In the genomic region with DNA sequence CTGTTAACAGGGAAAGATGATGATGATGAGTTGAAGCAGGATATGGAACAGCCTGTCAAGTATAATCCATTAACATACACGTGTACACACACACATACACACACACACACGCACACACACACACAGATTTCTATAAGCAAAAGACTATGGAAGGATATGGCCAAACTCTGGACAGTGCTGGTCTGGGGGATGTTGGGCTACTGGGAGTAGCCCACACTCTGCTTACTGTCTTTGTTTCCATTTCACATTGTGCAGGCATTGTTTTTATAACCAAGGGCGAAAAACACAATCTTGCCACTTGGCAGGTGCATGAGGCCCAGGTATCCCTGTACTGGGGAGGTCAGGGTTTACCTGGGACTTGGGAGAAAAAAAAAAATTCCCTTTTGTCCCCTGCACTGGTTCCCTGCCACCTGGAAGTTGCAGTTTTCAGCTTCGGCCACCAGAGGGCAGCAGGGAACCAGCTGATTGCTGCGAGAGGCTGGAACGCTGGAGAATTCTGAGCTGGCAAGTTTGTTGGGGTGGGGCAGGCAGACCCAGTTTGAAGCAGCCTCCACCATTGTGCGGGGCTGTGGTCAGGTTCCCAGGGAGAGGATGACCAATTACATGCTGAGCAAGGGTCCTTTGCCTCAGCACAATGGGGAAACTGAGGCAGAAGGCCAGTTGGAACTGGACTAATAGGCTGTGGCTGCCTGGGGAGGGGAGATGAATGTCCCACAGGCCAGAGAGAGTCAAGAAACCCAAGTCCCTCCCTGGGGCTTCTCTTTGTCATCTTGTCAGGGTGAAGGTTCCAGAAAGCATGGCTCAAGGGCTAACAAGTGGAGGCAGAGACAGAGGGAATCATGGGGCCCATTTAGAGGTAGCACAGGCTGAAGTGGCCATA, we compare ENCODE assay signal across 7 cellular contexts. TPM values are rescaled to one million over a fixed set of nuclear protein-coding genes. Genes with fewer than 3 reads are reported as not detected.
A peak's percentile ranks its signal among the peaks of the same experiment; 100 is the strongest.
DNase-seq lines count a peak whose midpoint lies in the region; FAIRE-seq and TF ChIP-seq lines count a peak whose summit lies in the region.

No MANE protein-coding gene starts in this region.

- DNase-seq in GM12891 (ENCODE audit: insufficient read length, low spot score) (peak; percentile 76), HuH-7.5 (ENCODE audit: low spot score) (peak; percentile 63), SK-N-SH (peak; percentile 84), glutamatergic neuron (peak; percentile 89), tibial nerve (ENCODE audit: low spot score in 2 of 2) (peak; percentile 75 to 85)
- DNase-seq in activated naive CD4-positive, alpha-beta T cell treated with anti-CD3 and anti-CD28 coated beads for 36 hours = peak; percentile 85

- CTCF ChIA-PET in SK-N-SH (lab: Yijun Ruan, JAX) = interaction anchor here (0.6 to 5.7 kb wide), 58 partner anchors 9 to 1080 kb away, joined by 3 to 99 read pairs (median 5); partner anchors contain the start of genes PPIF and ZCCHC24
- CTCF ChIA-PET in activated naive CD4-positive, alpha-beta T cell treated with anti-CD3 and anti-CD28 coated beads for 36 hours (lab: Charles Lee) = interaction anchor here (0.6 to 5.0 kb wide), 57 partner anchors 8 to 834 kb away, joined by 3 to 58 read pairs (median 4); no protein-coding TSS in a partner anchor

- H3K27me3 Mint-ChIP-seq in activated naive CD4-positive, alpha-beta T cell treated with anti-CD3 and anti-CD28 coated beads for 36 hours (ENCODE audit: low read depth) = no peaks in the 10 kb centered on the region
- peaks cover 1% of the 10 kb centered on the region for H3K27me3 Mint-ChIP-seq in glutamatergic neuron (ENCODE audit: unreplicated experiment)

- H3K27me3 ChIP-seq in SK-N-SH (ENCODE audit: insufficient read depth) = no peaks in the 10 kb centered on the region
- no peaks in the 10 kb centered on the region for H3K27me3 ChIP-seq in parathyroid adenoma (ENCODE audit: control insufficient read depth, insufficient read depth, low read length)
- H3K27me3 ChIP-seq in tibial nerve = no peaks in the 10 kb centered on the region

- no peak overlapping the region for H3K27ac ChIP-seq in SK-N-SH (ENCODE audit: low read depth in 2 of 2, low read length in 1 of 2)
- no peak overlapping the region for H3K27ac ChIP-seq in parathyroid adenoma
- H3K27ac ChIP-seq in tibial nerve = peak overlapping the region in 2 of 4 donors; percentile 26 to 32

- H3K4me3 Mint-ChIP-seq in activated naive CD4-positive, alpha-beta T cell treated with anti-CD3 and anti-CD28 coated beads for 36 hours = no peak overlapping the region
- H3K4me3 Mint-ChIP-seq in glutamatergic neuron (ENCODE audit: unreplicated experiment) = no peak overlapping the region

- no peak overlapping the region for H3K27ac Mint-ChIP-seq in activated naive CD4-positive, alpha-beta T cell treated with anti-CD3 and anti-CD28 coated beads for 36 hours
- no peak overlapping the region for H3K27ac Mint-ChIP-seq in glutamatergic neuron (ENCODE audit: unreplicated experiment)

- H3K4me2 ChIP-seq in SK-N-SH (no peak overlapping the region), parathyroid adenoma (ENCODE audit: low read length) (no peak overlapping the region)

- H3K4me3 ChIP-seq in SK-N-SH (ENCODE audit: low read depth in 2 of 2, low read length in 1 of 2) (no peak overlapping the region), parathyroid adenoma (ENCODE audit: low read depth, low read length) (no peak overlapping the region), tibial nerve (no peak overlapping the region)

- H3K9me3 Mint-ChIP-seq in activated naive CD4-positive, alpha-beta T cell treated with anti-CD3 and anti-CD28 coated beads for 36 hours = peaks cover 1% of the 10 kb centered on the region
- H3K9me3 Mint-ChIP-seq in glutamatergic neuron (ENCODE audit: unreplicated experiment) = no peaks in the 10 kb centered on the region

- peak; percentile 79 for FAIRE-seq in GM12891 (lab: Jason Lieb, UNC)

- peak; percentile 99 for TF ChIP-seq RAD21 in SK-N-SH (IDR thresholded peaks at IDR 0.05; ENCODE audit: low read length)

- TF ChIP-seq POLR2A in GM12891 (IDR thresholded peaks at IDR 0.05; ENCODE audit: low read depth, low read length) = no peak
- no peak for TF ChIP-seq POLR2A in tibial nerve (IDR thresholded peaks at IDR 0.05)

- no peaks in the 10 kb centered on the region for H3K36me3 Mint-ChIP-seq in activated naive CD4-positive, alpha-beta T cell treated with anti-CD3 and anti-CD28 coated beads for 36 hours (ENCODE audit: low read depth)
- no peaks in the 10 kb centered on the region for H3K36me3 Mint-ChIP-seq in glutamatergic neuron (ENCODE audit: unreplicated experiment)

- no peaks in the 10 kb centered on the region for H3K9me3 ChIP-seq in SK-N-SH
- no peaks in the 10 kb centered on the region for H3K9me3 ChIP-seq in parathyroid adenoma (ENCODE audit: control insufficient read depth, low read length)
- peaks cover 0 to 18% (median 0%) of the 10 kb centered on the region in 4 donors for H3K9me3 ChIP-seq in tibial nerve

- no peaks in the 10 kb centered on the region for H3K36me3 ChIP-seq in SK-N-SH (replicated peaks in 1 of 2; ENCODE audit: control insufficient read depth in 1 of 2, insufficient read depth in 2 of 2, low read length in 1 of 2)
- H3K36me3 ChIP-seq in parathyroid adenoma (ENCODE audit: control insufficient read depth, insufficient read depth, low read length) = no peaks in the 10 kb centered on the region
- no peaks in the 10 kb centered on the region for H3K36me3 ChIP-seq in tibial nerve

- peaks cover 13% of the 10 kb centered on the region for H3F3A ChIP-seq in SK-N-SH (replicated peaks; ENCODE audit: insufficient read depth)

- no peak overlapping the region; the same call in 1 of the 2 replicates for H2AFZ ChIP-seq in SK-N-SH (ENCODE audit: low read depth)
- H2AFZ ChIP-seq in parathyroid adenoma = no peak overlapping the region

- intact Hi-C loops in activated naive CD4-positive, alpha-beta T cell treated with anti-CD3 and anti-CD28 coated beads for 36 hours (cut with micrococcal nuclease) = loop anchor here (1.0 to 5.0 kb wide), 4 partner anchors 14 to 768 kb away; no protein-coding TSS in a partner anchor

- peak; percentile 91 for TF ChIP-seq CTCF in SK-N-SH (IDR thresholded peaks at IDR 0.05)
- peak; percentile 99 for TF ChIP-seq CTCF in glutamatergic neuron (IDR thresholded peaks at IDR 0.05; ENCODE audit: partially characterized antibody, unreplicated experiment)
- peak; percentile 99 for TF ChIP-seq CTCF in parathyroid adenoma (IDR thresholded peaks at IDR 0.05)
- peak; percentile 92 to 98 (median 96) for TF ChIP-seq CTCF in tibial nerve (IDR thresholded peaks at IDR 0.05)

- no peaks in the 10 kb centered on the region for H3K9me2 ChIP-seq in SK-N-SH

- H3K4me1 Mint-ChIP-seq in activated naive CD4-positive, alpha-beta T cell treated with anti-CD3 and anti-CD28 coated beads for 36 hours (ENCODE audit: low read depth) = peaks cover 2% of the 10 kb centered on the region
- H3K4me1 Mint-ChIP-seq in glutamatergic neuron (ENCODE audit: low read depth, unreplicated experiment) = no peaks in the 10 kb centered on the region

- H3K79me2 ChIP-seq in SK-N-SH (ENCODE audit: insufficient read depth) = no peaks in the 10 kb centered on the region
- no peaks in the 10 kb centered on the region for H3K79me2 ChIP-seq in parathyroid adenoma

- no peak for TF ChIP-seq EP300 in SK-N-SH (IDR thresholded peaks at IDR 0.05; ENCODE audit: borderline replicate concordance in 1 of 2, low read depth in 1 of 2, low read length in 1 of 2)
- peak in 1 of 2 donors; percentile 49 for TF ChIP-seq EP300 in tibial nerve (IDR thresholded peaks at IDR 0.05)

- no peaks in the 10 kb centered on the region for H4K20me1 ChIP-seq in SK-N-SH (ENCODE audit: insufficient read depth)

- POLR2A ChIA-PET in SK-N-SH (lab: Yijun Ruan, JAX) = interaction anchor here (0.7 kb wide), 1 partner anchor 74 kb away, joined by 4 read pairs; no protein-coding TSS in a partner anchor

- no peak overlapping the region for H3K9ac ChIP-seq in SK-N-SH
- H3K9ac ChIP-seq in parathyroid adenoma = no peak overlapping the region

- H3K4me1 ChIP-seq in SK-N-SH (ENCODE audit: control insufficient read depth in 1 of 2, insufficient read depth in 2 of 2, low read depth in 1 of 2, low read length in 1 of 2) (peaks cover 7% of the 10 kb centered on the region in 2 experiments; a peak in 2 of 4 replicates), parathyroid adenoma (no peaks in the 10 kb centered on the region), tibial nerve (peaks cover 0 to 26% (median 11%) of the 10 kb centered on the region in 4 donors)

- WGBS in SK-N-SH (ENCODE audit: low lambda C conversion rate) = 0% methylated on average over 7 of the region's 7 CpGs
- WGBS in tibial nerve, 2 donors = 11 to 15% methylated on average over 7 of the region's 7 CpGs

TF ChIP-seq in GM12891, 5 proteins besides CTCF, POLR2A, EP300 and RAD21:
- TF ChIP-seq POLR2AphosphoS5 (IDR thresholded peaks at IDR 0.05; ENCODE audit: low read depth, low read length) (no peak), POU2F2 (IDR thresholded peaks at IDR 0.05; ENCODE audit: low read depth, low read length) (no peak), SPI1 (IDR thresholded peaks at IDR 0.05; ENCODE audit: low read depth, low read length) (no peak), TAF1 (IDR thresholded peaks at IDR 0.05; ENCODE audit: low read depth, low read length) (no peak), PAX5 (IDR thresholded peaks at IDR 0.05; ENCODE audit: insufficient read depth, low read length, severe bottlenecking) (no peak)

TF ChIP-seq in SK-N-SH, 30 proteins besides CTCF, POLR2A, EP300 and RAD21 (continues in another document):
- TF ChIP-seq ELF1 (IDR thresholded peaks at IDR 0.05) (no peak), MXI1 (IDR thresholded peaks at IDR 0.05; ENCODE audit: low read depth, low read length) (no peak), SIN3A (IDR thresholded peaks at IDR 0.05; ENCODE audit: borderline replicate concordance, low read depth, low read length) (no peak)
- TF ChIP-seq, protein P1, sequence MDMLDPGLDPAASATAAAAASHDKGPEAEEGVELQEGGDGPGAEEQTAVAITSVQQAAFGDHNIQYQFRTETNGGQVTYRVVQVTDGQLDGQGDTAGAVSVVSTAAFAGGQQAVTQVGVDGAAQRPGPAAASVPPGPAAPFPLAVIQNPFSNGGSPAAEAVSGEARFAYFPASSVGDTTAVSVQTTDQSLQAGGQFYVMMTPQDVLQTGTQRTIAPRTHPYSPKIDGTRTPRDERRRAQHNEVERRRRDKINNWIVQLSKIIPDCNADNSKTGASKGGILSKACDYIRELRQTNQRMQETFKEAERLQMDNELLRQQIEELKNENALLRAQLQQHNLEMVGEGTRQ (IDR thresholded peaks at IDR 0.05; ENCODE audit: borderline replicate concordance, low read depth, low read length) = no peak

RNA-seq across cellular contexts. Expression of gene PPIF, which starts 27.3 kb away (rescaled TPM):
- polyA plus RNA-seq in GM12891 (2012; ENCODE audit: low read depth, missing spikeins) = 73.2 TPM
- 73.8 and 85.9 TPM in 2 replicates for polyA plus RNA-seq in SK-N-SH (2012; rRNA removed)
- 64.9 and 80.6 TPM in 2 replicates for polyA plus RNA-seq in SK-N-SH (2012; cell fraction: cytosol; rRNA removed)
- polyA plus RNA-seq in SK-N-SH (2012; cell fraction: nucleus; rRNA removed) = 163 and 169 TPM in 2 replicates
- total RNA-seq in activated naive CD4-positive, alpha-beta T cell treated with anti-CD3 and anti-CD28 coated beads for 36 hours = 10 to 100 TPM; 94.1 to 95.6 TPM
- total RNA-seq in glutamatergic neuron (ENCODE audit: unreplicated experiment) (24.2 TPM), tibial nerve (10 to 100 TPM; 16.6 to 36.0 (median 20.6) TPM)
